Comparison of ENCODE assay signal across 1 cellular context in genomic region chr15:82648257-82649103, GRCh38.
A peak's percentile ranks its signal among the peaks of the same experiment; 100 is the strongest.
TF ChIP-seq lines count a peak whose summit lies in the region.

No MANE protein-coding gene starts in this region.

TF ChIP-seq in H1, 55 proteins besides CTCF, POLR2A, EP300 and RAD21 (continued from another document):
- TF ChIP-seq MAX (IDR thresholded peaks at IDR 0.05) (peak; percentile 94), EZH2 (IDR thresholded peaks at IDR 0.05; ENCODE audit: low read depth, low read length, severe bottlenecking) (peak; percentile 22), BCL11A (IDR thresholded peaks at IDR 0.05; ENCODE audit: low read depth in 2 of 2, low read length in 2 of 2) (no peak), CTBP2 (IDR thresholded peaks at IDR 0.05; ENCODE audit: borderline replicate concordance, insufficient read depth, insufficient read length, low read length) (peak; percentile 67), KDM4A (IDR thresholded peaks at IDR 0.05; ENCODE audit: low read depth, low read length, severe bottlenecking) (no peak), TBP (IDR thresholded peaks at IDR 0.05; ENCODE audit: low read depth, low read length) (0 out of 2 replicates have a peak, but pooled peaks have one; percentile 5), TEAD4 (IDR thresholded peaks at IDR 0.05; ENCODE audit: low read depth, low read length) (peak; percentile 88), CEBPB (IDR thresholded peaks at IDR 0.05; ENCODE audit: low read depth, low read length) (no peak), E2F6 (IDR thresholded peaks at IDR 0.05) (peak; percentile 93), CREB1 (IDR thresholded peaks at IDR 0.05) (peak; percentile 14; the same call in 1 of the 2 replicates)
